Comparison of ENCODE assay signal across 13 cellular contexts in the genomic region with DNA sequence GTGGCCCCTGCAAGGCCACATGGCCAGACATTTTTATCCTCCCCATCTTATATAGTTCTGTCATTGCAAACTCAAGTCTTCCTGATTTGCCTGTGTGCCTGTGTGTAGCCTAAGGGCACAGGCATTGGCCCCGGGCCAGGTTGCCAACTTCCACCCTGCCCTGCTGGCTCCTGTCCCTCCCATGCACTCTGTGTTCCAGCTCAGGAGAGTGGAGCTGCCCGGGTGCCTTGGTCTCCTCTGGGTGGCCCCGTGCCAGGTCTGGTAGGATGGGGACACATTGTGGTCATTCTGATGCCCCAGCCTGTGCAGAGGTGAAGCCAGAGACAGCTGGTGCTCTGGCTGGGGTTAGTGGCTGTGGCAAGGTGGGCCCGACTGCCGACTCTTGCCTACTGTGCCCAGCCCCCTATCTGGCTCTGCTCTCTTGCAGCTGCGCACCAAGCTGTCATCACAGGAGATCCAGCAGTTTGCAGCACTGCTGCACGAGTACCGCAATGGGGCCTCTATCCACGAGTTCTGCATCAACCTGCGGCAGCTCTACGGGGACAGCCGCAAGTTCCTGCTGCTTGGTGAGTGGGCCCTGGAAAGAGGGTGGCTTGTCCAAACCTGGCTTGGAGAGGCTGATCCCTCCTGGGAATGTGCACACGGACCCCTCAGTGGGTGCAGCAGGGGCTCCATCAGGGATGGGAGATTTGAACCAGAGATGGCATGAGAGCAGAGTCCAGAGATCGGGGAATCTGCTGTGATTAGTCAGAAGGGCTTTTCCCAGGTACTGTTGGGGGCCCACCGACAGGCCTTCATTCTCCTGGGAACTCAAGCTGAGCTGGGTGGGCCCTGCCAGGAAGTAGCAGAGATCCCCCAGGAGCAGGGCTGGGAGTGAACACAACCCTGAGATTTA. TPM values are rescaled to one million over a fixed set of nuclear protein-coding genes. Genes with fewer than 3 reads are reported as not detected.
DNase-seq lines count a peak whose midpoint lies in the region; ATAC-seq and TF ChIP-seq lines count a peak whose summit lies in the region.
"Had no signal": no experiment of that assay in that cellular context is flagged by ENCODE, and none has a peak within 500 bp of the region (broad histone marks: within the 10 kb centered on the region; RNA-seq: fewer than 3 reads in every experiment).

No MANE protein-coding gene starts in this region.

- no peak overlapping the region for H3K4me2 ChIP-seq in mammary epithelial cell (ENCODE audit: insufficient read depth, low read depth, low read length)

- dilution Hi-C loops in mammary epithelial cell (cut with HindIII; ENCODE audit: low sequenced_read_pairs), result loop anchor here (5.0 to 10.0 kb wide), 3 partner anchors 42 to 99 kb away; partner anchors contain the start of gene MYO1G

- CTCF ChIA-PET in MCF 10A (lab: Yijun Ruan, JAX), result no interaction called here
- CTCF ChIA-PET in mammary epithelial cell (lab: Charles Lee; ENCODE audit: low non-redundant PET), result no interaction called here

- no peaks in the 10 kb centered on the region for H3K9me3 ChIP-seq in mammary epithelial cell (replicated peaks; ENCODE audit: insufficient read depth, low read length)
- no peaks in the 10 kb centered on the region for H3K9me3 ChIP-seq in SJCRH30 (replicated peaks)
- no peaks in the 10 kb centered on the region for H3K9me3 ChIP-seq in testis
- H3K9me3 ChIP-seq in thyroid gland, result no peaks in the 10 kb centered on the region
- H3K9me3 ChIP-seq: right lobe of liver, upper lobe of right lung had no signal

- ATAC-seq in left lobe of liver, result peak; percentile 47
- ATAC-seq: upper lobe of right lung had no signal

- TF ChIP-seq POLR2A in testis (IDR thresholded peaks at IDR 0.05) (no peak), thyroid gland (IDR thresholded peaks at IDR 0.05) (no peak)

- in situ Hi-C loops in mammary epithelial cell (cut with MboI; ENCODE audit: low sequenced_read_pairs in 2 of 2), result no loop called here

- no peak overlapping the region for H3K4me3 ChIP-seq in mammary epithelial cell (replicated peaks in 1 of 3; ENCODE audit: insufficient read depth in 1 of 3, low read depth in 2 of 3, low read length in 3 of 3)
- H3K4me3 ChIP-seq in SJCRH30, result no peak overlapping the region
- H3K4me3 ChIP-seq in testis, result no peak overlapping the region
- H3K4me3 ChIP-seq in thyroid gland (replicated peaks in 1 of 3), result no peak overlapping the region
- no peak overlapping the region for H3K4me3 ChIP-seq in foreskin fibroblast (ENCODE audit: low read depth in 1 of 2, low read length in 2 of 2)
- H3K4me3 ChIP-seq: right lobe of liver, upper lobe of right lung had no signal

- no peak overlapping the region for H3K4me3 Mint-ChIP-seq in MCF 10A (ENCODE audit: unreplicated experiment)
- H3K4me3 Mint-ChIP-seq: activated CD4-positive, alpha-beta T cell treated with anti-CD3 and anti-CD28 coated beads, Interleukin-2, amount 10 ng/mL, durations not matched to agents 7 days and 5 days had no signal

- H3K9me3 Mint-ChIP-seq in MCF 10A (ENCODE audit: unreplicated experiment), result no peaks in the 10 kb centered on the region
- H3K9me3 Mint-ChIP-seq: activated CD4-positive, alpha-beta T cell treated with anti-CD3 and anti-CD28 coated beads, Interleukin-2, amount 10 ng/mL, durations not matched to agents 7 days and 5 days had no signal

- H3K27ac ChIP-seq in mammary epithelial cell (ENCODE audit: insufficient read depth, low read depth, low read length), result no peak overlapping the region
- H3K27ac ChIP-seq in SJCRH30, result no peak overlapping the region
- H3K27ac ChIP-seq in testis, result no peak overlapping the region
- H3K27ac ChIP-seq in thyroid gland, result no peak overlapping the region
- H3K27ac ChIP-seq: right lobe of liver, upper lobe of right lung had no signal

- H3K36me3 ChIP-seq in mammary epithelial cell (ENCODE audit: insufficient read depth, low read length), result peaks cover 24% of the 10 kb centered on the region
- peaks cover 26% of the 10 kb centered on the region for H3K36me3 ChIP-seq in SJCRH30
- H3K36me3 ChIP-seq in testis (ENCODE audit: low read depth, missing control alignments), result no peaks in the 10 kb centered on the region
- H3K36me3 ChIP-seq in thyroid gland, result peaks cover 41 to 49% of the 10 kb centered on the region in 2 donors

- intact Hi-C loops in MCF 10A (cut with micrococcal nuclease) (no loop called here), mammary epithelial cell (cut with micrococcal nuclease) (no loop called here), testis (cut with DNase I; ENCODE audit: low total_unique reads) (no loop called here), thyroid gland (cut with DNase I) (no loop called here)

- DNase-seq in MCF 10A (ENCODE audit: unreplicated experiment) (peak; percentile 48), mammary epithelial cell (no peak), SJCRH30 (peak; percentile 31 to 32), left lobe of liver (ENCODE audit: low spot score) (no peak), testis (peak; percentile 79), thyroid gland (no peak), foreskin fibroblast (no peak), ecto neural progenitor cell (ENCODE audit: low spot score) (no peak)
- DNase-seq: activated CD4-positive, alpha-beta T cell treated with anti-CD3 and anti-CD28 coated beads, Interleukin-2, amount 10 ng/mL, durations not matched to agents 7 days and 5 days; effector CD8-positive, alpha-beta T cell; NCI-H345; right lobe of liver; upper lobe of right lung had no signal

- no peaks in the 10 kb centered on the region for H4K20me1 ChIP-seq in mammary epithelial cell (ENCODE audit: insufficient read depth, low read length)

- H3K9ac ChIP-seq in mammary epithelial cell (ENCODE audit: insufficient read depth, low read length), result no peak overlapping the region

- POLR2A ChIA-PET in MCF 10A (lab: Yijun Ruan, JAX), result interaction anchor here (0.6 kb wide), 1 partner anchor 8 kb away, joined by 3 read pairs; no protein-coding TSS in a partner anchor

- no peaks in the 10 kb centered on the region for H3K27me3 Mint-ChIP-seq in MCF 10A (ENCODE audit: insufficient read depth, unreplicated experiment)
- H3K27me3 Mint-ChIP-seq: activated CD4-positive, alpha-beta T cell treated with anti-CD3 and anti-CD28 coated beads, Interleukin-2, amount 10 ng/mL, durations not matched to agents 7 days and 5 days had no signal

- H3K36me3 Mint-ChIP-seq in MCF 10A (ENCODE audit: insufficient read depth, unreplicated experiment), result peaks cover 33% of the 10 kb centered on the region

- peaks cover 21% of the 10 kb centered on the region for H3K4me1 Mint-ChIP-seq in MCF 10A (ENCODE audit: insufficient read depth, unreplicated experiment)

- H3K27ac Mint-ChIP-seq in MCF 10A (ENCODE audit: low read depth, unreplicated experiment), result peak overlapping the region; percentile 79
- H3K27ac Mint-ChIP-seq: activated CD4-positive, alpha-beta T cell treated with anti-CD3 and anti-CD28 coated beads, Interleukin-2, amount 10 ng/mL, durations not matched to agents 7 days and 5 days had no signal

- no peak overlapping the region for H2AFZ ChIP-seq in mammary epithelial cell (ENCODE audit: low read depth, low read length)

- TF ChIP-seq CTCF in MCF 10A (IDR thresholded peaks at IDR 0.05; ENCODE audit: unreplicated experiment) (no peak), mammary epithelial cell (conservative IDR thresholded peaks at IDR 0.05 in 1 of 2, IDR thresholded peaks at IDR 0.05 in 1 of 2; ENCODE audit: extremely low read depth in 1 of 2, insufficient read depth in 1 of 2, low read depth in 1 of 2, low read length in 2 of 2) (no peak), testis (IDR thresholded peaks at IDR 0.05) (no peak), thyroid gland (IDR thresholded peaks at IDR 0.05) (no peak), foreskin fibroblast (IDR thresholded peaks at IDR 0.05; ENCODE audit: low read depth, low read length) (no peak)

- WGBS in mammary epithelial cell (ENCODE audit: low coverage, missing lambda C conversion rate), result 69% methylated on average over 15 of the region's 15 CpGs
- WGBS in testis, 2 donors, result 71 to 82% methylated on average over 9 to 15 of the region's 15 CpGs
- WGBS in thyroid gland, 2 donors, result 91 to 94% methylated on average over 13 to 14 of the region's 15 CpGs

- H3K79me2 ChIP-seq in mammary epithelial cell (ENCODE audit: insufficient read depth, low read length), result no peaks in the 10 kb centered on the region

- BruUV-seq in MCF 10A (replicated peaks; lab: Mats Ljungman, UMichigan) (no TSS peak), mammary epithelial cell (replicated peaks; lab: Mats Ljungman, UMichigan) (no TSS peak)

- H3K4me1 ChIP-seq in mammary epithelial cell (ENCODE audit: insufficient read depth, low read length) (peaks cover 12% of the 10 kb centered on the region), SJCRH30 (peaks cover 6% of the 10 kb centered on the region), testis (peaks cover 4% of the 10 kb centered on the region), thyroid gland (no peaks in the 10 kb centered on the region)
- H3K4me1 ChIP-seq: right lobe of liver, upper lobe of right lung had no signal

- no peaks in the 10 kb centered on the region for H3K27me3 ChIP-seq in mammary epithelial cell (ENCODE audit: insufficient read depth, low read length)
- H3K27me3 ChIP-seq in SJCRH30, result no peaks in the 10 kb centered on the region
- no peaks in the 10 kb centered on the region for H3K27me3 ChIP-seq in testis
- H3K27me3 ChIP-seq in thyroid gland, result no peaks in the 10 kb centered on the region
- H3K27me3 ChIP-seq: right lobe of liver, upper lobe of right lung had no signal

RNA-seq across cellular contexts. Expression of gene NACAD, which starts 14.7 kb away (rescaled TPM):
- total RNA-seq in MCF 10A (2022), result not detected in 2 replicates
- total RNA-seq in mammary epithelial cell, result 1 to 10 TPM in 1 of 2 donors, under 1 TPM in 1; 0.17 to 4.6 TPM
- polyA plus RNA-seq in mammary epithelial cell, result 0.18 TPM
- 1.7 TPM for polyA minus RNA-seq in mammary epithelial cell
- total RNA-seq in SJCRH30 (2014; rRNA removed; shearing (Covaris generic)), result 4.0 and 4.8 TPM in 2 replicates
- total RNA-seq in left lobe of liver, result 0.05 TPM
- 10 to 100 TPM in 1 of 2 donors, 1 to 10 TPM in 1; 6.9 to 12.0 TPM for total RNA-seq in testis
- polyA plus RNA-seq in testis (ENCODE audit: insufficient read depth, low read depth, low replicate concordance), result 8.7 TPM
- total RNA-seq in thyroid gland, result 1 to 10 TPM in 2 of 4 donors, under 1 TPM in 2; 0.54 to 2.3 (median 0.88) TPM
- total RNA-seq: activated CD4-positive, alpha-beta T cell treated with anti-CD3 and anti-CD28 coated beads, Interleukin-2, amount 10 ng/mL, durations not matched to agents 7 days and 5 days had no signal

RNA-seq across cellular contexts. Expression of gene TBRG4, which starts 37.4 kb away (rescaled TPM):
- total RNA-seq in MCF 10A (2022) (77.2 and 85.7 TPM in 2 replicates), mammary epithelial cell (10 to 100 TPM; 68.8 to 99.4 TPM), left lobe of liver (40.2 TPM), testis (10 to 100 TPM; 75.7 to 82.8 TPM), thyroid gland (10 to 100 TPM; 40.0 to 57.6 (median 49.3) TPM)
- polyA plus RNA-seq in mammary epithelial cell (90.6 TPM), testis (ENCODE audit: insufficient read depth, low read depth, low replicate concordance) (82.7 TPM)
- polyA minus RNA-seq in mammary epithelial cell, result 144 TPM
- 117 and 137 TPM in 2 replicates for total RNA-seq in SJCRH30 (2014; rRNA removed; shearing (Covaris generic))

Comparison
In these comparisons a context has a peak if more than half of its experiments do, and no peak if none do; other contexts are left out.
1. DNase-seq: peak in MCF 10A (single experiment), SJCRH30 (2 of 2) and testis (single experiment); none in mammary epithelial cell (single experiment), left lobe of liver (single experiment), thyroid gland (0 of 2), foreskin fibroblast (0 of 2) and ecto neural progenitor cell (single experiment).